In genomic region chr9:72133365-72134035, GRCh38 we compare ENCODE assay signal across 25 cellular contexts. TPM values are rescaled to one million over a fixed set of nuclear protein-coding genes. Genes with fewer than 3 reads are reported as not detected.
DNase-seq lines count a peak whose midpoint lies in the region; ATAC-seq, FAIRE-seq and TF ChIP-seq lines count a peak whose summit lies in the region.
"Had no signal": no experiment of that assay in that cellular context is flagged by ENCODE, and none has a peak within 500 bp of the region (broad histone marks: within the 10 kb centered on the region; RNA-seq: fewer than 3 reads in every experiment).

No MANE protein-coding gene starts in this region.

- H3K4me3 Mint-ChIP-seq in activated CD8-positive, alpha-beta T cell treated with anti-CD3 and anti-CD28 coated beads, Interleukin-2, amount 10 ng/mL, durations not matched to agents 7 days and 5 days: no peak overlapping the region
- H3K4me3 Mint-ChIP-seq in H9: no peak overlapping the region
- H3K4me3 Mint-ChIP-seq: CD4-positive, CD25-positive, alpha-beta regulatory T cell; CD8-positive, alpha-beta memory T cell; IgD-negative memory B cell had no signal

- DNase-seq in hepatocyte (ENCODE audit: low spot score) (peak; percentile 19), small intestine (peak; percentile 95), NCI-H2029 (lab: John Stamatoyannopoulos, UW) (no peak), OCI-M1 (lab: John Stamatoyannopoulos, UW) (no peak), H9 (no peak)
- DNase-seq in activated CD8-positive, alpha-beta T cell treated with anti-CD3 and anti-CD28 coated beads, Interleukin-2, amount 10 ng/mL, durations not matched to agents 7 days and 5 days: no peak
- DNase-seq: ACHN; BE2C; C1 segment of cervical spinal cord; CD4-positive, CD25-positive, alpha-beta regulatory T cell; CD8-positive, alpha-beta memory T cell; COR-L47; DMS 273 treated with DMSO at 0.1 percent for 48 hours; DMS53; DND-41; EL had no signal

- H3K79me2 ChIP-seq in hepatocyte (no peaks in the 10 kb centered on the region), H9 (ENCODE audit: insufficient read depth, low read length) (no peaks in the 10 kb centered on the region; the same call in 1 of the 2 replicates)

- H3K27ac Mint-ChIP-seq in activated CD8-positive, alpha-beta T cell treated with anti-CD3 and anti-CD28 coated beads, Interleukin-2, amount 10 ng/mL, durations not matched to agents 7 days and 5 days: no peak overlapping the region
- no peak overlapping the region for H3K27ac Mint-ChIP-seq in H9
- H3K27ac Mint-ChIP-seq: CD4-positive, CD25-positive, alpha-beta regulatory T cell; CD8-positive, alpha-beta memory T cell; IgD-negative memory B cell had no signal

- H3K4me3 ChIP-seq in hepatocyte (no peak overlapping the region), liver (ENCODE audit: low read depth in 1 of 3, low read length in 3 of 3) (no peak overlapping the region), small intestine (ENCODE audit: low read depth in 1 of 2, low read length in 2 of 2) (no peak overlapping the region)
- H3K4me3 ChIP-seq: HAP-1 had no signal

- H3K4me1 Mint-ChIP-seq in activated CD8-positive, alpha-beta T cell treated with anti-CD3 and anti-CD28 coated beads, Interleukin-2, amount 10 ng/mL, durations not matched to agents 7 days and 5 days (ENCODE audit: low read depth): no peaks in the 10 kb centered on the region
- H3K4me1 Mint-ChIP-seq in H9: no peaks in the 10 kb centered on the region
- H3K4me1 Mint-ChIP-seq: CD4-positive, CD25-positive, alpha-beta regulatory T cell; CD8-positive, alpha-beta memory T cell; IgD-negative memory B cell had no signal

- CTCF ChIA-PET in activated CD8-positive, alpha-beta T cell treated with anti-CD3 and anti-CD28 coated beads, Interleukin-2, amount 10 ng/mL, durations not matched to agents 7 days and 5 days (lab: Charles Lee): no interaction called here

- no peak overlapping the region for H4K8ac ChIP-seq in H9 (replicated peaks; ENCODE audit: insufficient read length, low read depth, low read length)

- H3K9me3 ChIP-seq in hepatocyte (ENCODE audit: low read depth) (no peaks in the 10 kb centered on the region), liver (ENCODE audit: control insufficient read depth in 4 of 4, low read length in 3 of 4) (no peaks in the 10 kb centered on the region), small intestine (ENCODE audit: control insufficient read depth, low read depth) (no peaks in the 10 kb centered on the region), H9 (ENCODE audit: control insufficient read depth, low read depth, low read length) (no peaks in the 10 kb centered on the region)
- H3K9me3 ChIP-seq: BE2C, HAP-1 had no signal

- H3T11ph ChIP-seq in H9 (ENCODE audit: low read length): no peak overlapping the region

- peaks cover 14% of the 10 kb centered on the region for H3K4me1 ChIP-seq in hepatocyte (ENCODE audit: insufficient read depth)
- peaks cover 4 to 47% (median 32%) of the 10 kb centered on the region in 4 donors for H3K4me1 ChIP-seq in liver (ENCODE audit: control insufficient read depth in 4 of 4, insufficient read depth in 4 of 4, low read length in 3 of 4)
- H3K4me1 ChIP-seq in small intestine (ENCODE audit: control insufficient read depth in 2 of 2, insufficient read depth in 1 of 2, low read depth in 1 of 2, low read length in 1 of 2): peaks cover 8 to 11% of the 10 kb centered on the region in 2 donors
- H3K4me1 ChIP-seq in H9 (ENCODE audit: insufficient read depth, low read length): no peaks in the 10 kb centered on the region
- H3K4me1 ChIP-seq: BE2C had no signal

- TF ChIP-seq RAD21 in liver (IDR thresholded peaks at IDR 0.05): peak; percentile 30 to 33

- H2BK120ac ChIP-seq in H9 (ENCODE audit: low read depth, low read length, poor library complexity, severe bottlenecking): no peak overlapping the region

- no peak for FAIRE-seq in small intestine (lab: Jason Lieb, UNC)
- FAIRE-seq: A204.1, GM12891, GM19239, H1, HTR-8/SVneo had no signal

- H2AFZ ChIP-seq in hepatocyte: no peak overlapping the region
- no peak overlapping the region for H2AFZ ChIP-seq in H9 (ENCODE audit: low read length)

- H3K4me2 ChIP-seq in hepatocyte (no peak overlapping the region), H9 (ENCODE audit: insufficient read depth, insufficient read length, low read length) (no peak overlapping the region)

- no peak overlapping the region for H2AK5ac ChIP-seq in H9 (ENCODE audit: insufficient read length, low read length)

- H3K9me2 ChIP-seq in hepatocyte (replicated peaks; ENCODE audit: insufficient read depth): no peaks in the 10 kb centered on the region

- no peaks in the 10 kb centered on the region for H3K23me2 ChIP-seq in H9 (ENCODE audit: insufficient read length, low read depth, low read length, poor library complexity, severe bottlenecking)

- ATAC-seq in activated CD8-positive, alpha-beta T cell treated with anti-CD3 and anti-CD28 coated beads, Interleukin-2, amount 10 ng/mL, durations not matched to agents 7 days and 5 days: no peak

- peak overlapping the region; percentile 59 for H3K27ac ChIP-seq in hepatocyte
- peak overlapping the region; percentile 89 to 94 for H3K27ac ChIP-seq in liver (ENCODE audit: low read depth in 1 of 2, low read length in 2 of 2)
- H3K27ac ChIP-seq in small intestine (ENCODE audit: low read depth in 1 of 2, low read length in 1 of 2): peak overlapping the region; percentile 2 to 79
- no peak overlapping the region for H3K27ac ChIP-seq in H9 (ENCODE audit: insufficient read length, low read depth, low read length)

- H3K36me3 Mint-ChIP-seq in activated CD8-positive, alpha-beta T cell treated with anti-CD3 and anti-CD28 coated beads, Interleukin-2, amount 10 ng/mL, durations not matched to agents 7 days and 5 days (ENCODE audit: low read depth): no peaks in the 10 kb centered on the region
- peaks cover 0 to 5% (median 4%) of the 10 kb centered on the region in 3 experiments; a peak in 3 of 7 replicates for H3K36me3 Mint-ChIP-seq in H9 (ENCODE audit: insufficient read depth in 1 of 3, low read depth in 3 of 3)
- H3K36me3 Mint-ChIP-seq: CD4-positive, CD25-positive, alpha-beta regulatory T cell; CD8-positive, alpha-beta memory T cell; IgD-negative memory B cell had no signal

- H3K36me3 ChIP-seq in hepatocyte (replicated peaks; ENCODE audit: insufficient read depth, low read depth) (no peaks in the 10 kb centered on the region), liver (ENCODE audit: control insufficient read depth in 4 of 4, insufficient read depth in 3 of 4, low read depth in 1 of 4, low read length in 3 of 4) (no peaks in the 10 kb centered on the region), small intestine (ENCODE audit: control insufficient read depth in 2 of 2, insufficient read depth in 2 of 2, low read length in 2 of 2) (no peaks in the 10 kb centered on the region)
- H3K36me3 ChIP-seq: BE2C, HAP-1 had no signal

- no peak overlapping the region for H3K18ac ChIP-seq in H9 (ENCODE audit: insufficient read length, low read depth, low read length)

- H2BK20ac ChIP-seq in H9 (ENCODE audit: low read depth, low read length, poor library complexity, severe bottlenecking): no peak overlapping the region

- no peak overlapping the region for H3K4ac ChIP-seq in H9 (ENCODE audit: low read depth, low read length)

- H4K20me1 ChIP-seq in hepatocyte (ENCODE audit: insufficient read depth, poor library complexity, severe bottlenecking): no peaks in the 10 kb centered on the region
- H4K20me1 ChIP-seq in H9 (ENCODE audit: control insufficient read depth, insufficient read depth, insufficient read length): no peaks in the 10 kb centered on the region

- H3K27me3 ChIP-seq in hepatocyte: no peaks in the 10 kb centered on the region
- no peaks in the 10 kb centered on the region for H3K27me3 ChIP-seq in liver (ENCODE audit: control insufficient read depth in 4 of 4, insufficient read depth in 4 of 4, low read length in 3 of 4)
- no peaks in the 10 kb centered on the region for H3K27me3 ChIP-seq in small intestine (ENCODE audit: control insufficient read depth in 2 of 2, insufficient read depth in 2 of 2, low read length in 2 of 2)
- H3K27me3 ChIP-seq in H9 (ENCODE audit: insufficient read depth, low read length): no peaks in the 10 kb centered on the region
- H3K27me3 ChIP-seq: BE2C had no signal

- no peak overlapping the region for H4K5ac ChIP-seq in H9 (ENCODE audit: insufficient read length, low read depth, low read length)

- no peak overlapping the region for H3K9ac ChIP-seq in liver (ENCODE audit: low read depth in 1 of 2, low read length in 2 of 2)
- no peak overlapping the region for H3K9ac ChIP-seq in H9 (ENCODE audit: extremely low read depth, insufficient read length, low read length)

- H2BK15ac ChIP-seq in H9 (ENCODE audit: low read depth, low read length): no peak overlapping the region

- H3K14ac ChIP-seq in H9 (ENCODE audit: insufficient read depth, low read length): no peak overlapping the region

- no peak overlapping the region for H3K56ac ChIP-seq in H9 (ENCODE audit: insufficient read length, low read depth, low read length)

- H2BK12ac ChIP-seq in H9 (ENCODE audit: insufficient read length, low read depth, low read length): no peak overlapping the region

- 64% methylated on average over 3 of the region's 3 CpGs for WGBS in hepatocyte (ENCODE audit: low lambda C conversion rate, missing lambda C conversion rate)
- WGBS in liver: 30% methylated on average over 3 of the region's 3 CpGs
- WGBS in small intestine, 3 donors: 12 to 62% (median 26%) methylated on average over 3 of the region's 3 CpGs
- no CpG with 5 or more reads among the region's 3 CpGs for WGBS in H9 (ENCODE audit: extremely low coverage, insufficient read length, low lambda C conversion rate)

- H3K23ac ChIP-seq in H9 (ENCODE audit: insufficient read length, low read depth, low read length): no peak overlapping the region

- H3K79me1 ChIP-seq in H9 (ENCODE audit: insufficient read depth, low read depth, low read length, poor library complexity, severe bottlenecking): no peaks in the 10 kb centered on the region

- POLR2A ChIA-PET in activated CD8-positive, alpha-beta T cell treated with anti-CD3 and anti-CD28 coated beads, Interleukin-2, amount 10 ng/mL, durations not matched to agents 7 days and 5 days (lab: Charles Lee): no interaction called here

- no peaks in the 10 kb centered on the region for H3K27me3 Mint-ChIP-seq in activated CD8-positive, alpha-beta T cell treated with anti-CD3 and anti-CD28 coated beads, Interleukin-2, amount 10 ng/mL, durations not matched to agents 7 days and 5 days (ENCODE audit: low read depth)
- H3K27me3 Mint-ChIP-seq in H9 (ENCODE audit: low read depth): no peaks in the 10 kb centered on the region

- H3K9me3 Mint-ChIP-seq in activated CD8-positive, alpha-beta T cell treated with anti-CD3 and anti-CD28 coated beads, Interleukin-2, amount 10 ng/mL, durations not matched to agents 7 days and 5 days (ENCODE audit: insufficient read depth): no peaks in the 10 kb centered on the region
- H3K9me3 Mint-ChIP-seq in H9: peaks cover 2 to 9% of the 10 kb centered on the region in 2 experiments; a peak in 1 of 5 replicates
- H3K9me3 Mint-ChIP-seq: IgD-negative memory B cell had no signal

- no peak for TF ChIP-seq CTCF in hepatocyte (IDR thresholded peaks at IDR 0.05; ENCODE audit: poor library complexity)
- TF ChIP-seq CTCF in liver (IDR thresholded peaks at IDR 0.05; ENCODE audit: low read depth, low read length, missing input control): no peak
- no peak for TF ChIP-seq CTCF in H9 (conservative IDR thresholded peaks at IDR 0.05)

- no peak overlapping the region for H2BK5ac ChIP-seq in H9 (ENCODE audit: insufficient read length, low read length)

- H4K91ac ChIP-seq in H9 (ENCODE audit: insufficient read length, low read depth, low read length): no peak overlapping the region

RNA-seq across cellular contexts. Expression of gene GDA, which starts 15.7 kb away (rescaled TPM):
- 23.6 and 28.5 TPM in 2 replicates for total RNA-seq in hepatocyte
- polyA plus RNA-seq in hepatocyte: 9.3 and 14.4 TPM in 2 replicates
- 10 to 100 TPM in 1 of 2 donors, under 1 TPM in 1; 0.37 to 24.1 TPM for total RNA-seq in liver
- polyA plus RNA-seq in liver: 10 to 100 TPM; 15.0 to 24.4 TPM
- 100 to 1,000 TPM in 2 of 3 donors, 10 to 100 TPM in 1; 33.1 to 210 (median 150) TPM for polyA plus RNA-seq in small intestine
- total RNA-seq in activated CD8-positive, alpha-beta T cell treated with anti-CD3 and anti-CD28 coated beads, Interleukin-2, amount 10 ng/mL, durations not matched to agents 7 days and 5 days: not detected
- total RNA-seq in H9 (2021): 3.6 and 3.8 TPM in 2 replicates
- total RNA-seq: CD4-positive, CD25-positive, alpha-beta regulatory T cell; CD8-positive, alpha-beta memory T cell; G401 had no signal
- polyA plus RNA-seq: CD4-positive, CD25-positive, alpha-beta regulatory T cell; CD8-positive, alpha-beta memory T cell; IgD-negative memory B cell had no signal

Comparison
In these comparisons a context has a peak if more than half of its experiments do, and no peak if none do; other contexts are left out.
1. DNase-seq: peak in hepatocyte (single experiment) and small intestine (single experiment); none in NCI-H2029 (single experiment), activated CD8-positive, alpha-beta T cell treated with anti-CD3 and anti-CD28 coated beads, Interleukin-2, amount 10 ng/mL, durations not matched to agents 7 days and 5 days (single experiment), OCI-M1 (single experiment) and H9 (single experiment).